In the genomic region with DNA sequence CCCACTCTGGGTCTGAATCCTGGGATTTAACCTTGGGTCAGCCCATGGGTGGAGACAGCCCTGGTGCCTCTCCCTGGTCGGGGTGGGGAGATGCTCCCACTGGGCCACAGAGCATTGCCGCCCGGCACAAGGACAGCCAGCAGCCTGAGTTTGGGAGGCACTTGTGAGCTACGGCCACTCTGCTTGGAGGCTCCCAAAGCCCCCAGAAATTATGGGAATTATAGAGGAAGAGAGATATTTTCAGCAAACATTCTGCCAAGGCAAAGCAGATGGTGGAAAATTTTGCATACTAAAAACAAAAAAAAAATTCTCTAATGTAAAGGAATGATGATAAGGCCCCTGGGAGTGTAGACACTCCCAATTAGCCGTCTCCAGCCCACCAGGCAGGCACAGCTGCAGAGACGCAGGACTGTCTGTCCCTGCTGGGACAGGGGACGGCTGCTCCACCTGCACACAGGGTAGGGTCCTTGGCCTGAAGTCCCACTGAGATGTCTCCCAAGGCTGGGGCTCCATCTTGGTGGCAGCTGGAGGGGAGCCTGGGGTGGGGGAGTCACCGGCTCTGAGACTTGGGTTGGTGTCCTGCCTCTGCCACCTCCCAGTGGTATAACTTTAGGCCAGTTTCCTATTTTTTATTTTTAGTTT, we compare ENCODE assay signal across 16 cellular contexts. TPM values are rescaled to one million over a fixed set of nuclear protein-coding genes. Genes with fewer than 3 reads are reported as not detected.
"Had no signal": no experiment of that assay in that cellular context is flagged by ENCODE, and none has a peak within 500 bp of the region (broad histone marks: within the 10 kb centered on the region; RNA-seq: fewer than 3 reads in every experiment).

No MANE protein-coding gene starts in this region.

- ATAC-seq: activated CD8-positive, alpha-beta memory T cell treated with anti-CD3 and anti-CD28 coated beads, Interleukin-2, amount 10 ng/mL, durations not matched to agents 7 days and 5 days; left lobe of liver; stimulated activated naive CD8-positive, alpha-beta T cell treated with anti-CD3 and anti-CD28 coated beads, Interleukin-15, amount 100 ng/mL, for 72 hours had no signal

- H3K4me3 ChIP-seq: esophagus squamous epithelium, thoracic aorta, upper lobe of left lung had no signal

- H3K27ac ChIP-seq: brain microvascular endothelial cell, esophagus squamous epithelium, thoracic aorta, upper lobe of left lung had no signal

- H3K27me3 ChIP-seq: brain microvascular endothelial cell, esophagus squamous epithelium, upper lobe of left lung had no signal

- DNase-seq: activated CD4-positive, alpha-beta memory T cell treated with anti-CD3 and anti-CD28 coated beads for 36 hours; activated CD4-positive, alpha-beta T cell treated with anti-CD3 and anti-CD28 coated beads for 4 hours; activated CD8-positive, alpha-beta memory T cell treated with anti-CD3 and anti-CD28 coated beads, Interleukin-2, amount 10 ng/mL, durations not matched to agents 7 days and 5 days; activated naive CD8-positive, alpha-beta T cell treated with anti-CD3 and anti-CD28 coated beads, Interleukin-2, amount 10 ng/mL, durations not matched to agents 7 days and 5 days; brain microvascular endothelial cell; effector memory CD4-positive, alpha-beta T cell; esophagus squamous epithelium; mammary epithelial cell; nephron progenitor cell; SK-N-SH; stimulated activated CD4-positive, alpha-beta T cell treated with anti-CD3 and anti-CD28 coated beads, Interleukin-15, amount 100 ng/mL, for 24 hours; stimulated activated CD4-positive, alpha-beta T cell treated with anti-CD3 and anti-CD28 coated beads, Interleukin-2, amount 100 ng/mL, for 48 hours; stimulated activated naive CD8-positive, alpha-beta T cell treated with anti-CD3 and anti-CD28 coated beads, Interleukin-15, amount 100 ng/mL, for 72 hours; upper lobe of left lung had no signal

- H3K36me3 ChIP-seq: brain microvascular endothelial cell, esophagus squamous epithelium, thoracic aorta, upper lobe of left lung had no signal

- H3K9me3 ChIP-seq: esophagus squamous epithelium, SK-N-SH, thoracic aorta, upper lobe of left lung had no signal

RNA-seq across cellular contexts. Expression of gene DOC2B, which starts 46.3 kb away (rescaled TPM):
- total RNA-seq: activated naive CD8-positive, alpha-beta T cell treated with anti-CD3 and anti-CD28 coated beads, Interleukin-2, amount 10 ng/mL, durations not matched to agents 7 days and 5 days had no signal
